1 cellular context compared by ENCODE assay signal in the genomic region with DNA sequence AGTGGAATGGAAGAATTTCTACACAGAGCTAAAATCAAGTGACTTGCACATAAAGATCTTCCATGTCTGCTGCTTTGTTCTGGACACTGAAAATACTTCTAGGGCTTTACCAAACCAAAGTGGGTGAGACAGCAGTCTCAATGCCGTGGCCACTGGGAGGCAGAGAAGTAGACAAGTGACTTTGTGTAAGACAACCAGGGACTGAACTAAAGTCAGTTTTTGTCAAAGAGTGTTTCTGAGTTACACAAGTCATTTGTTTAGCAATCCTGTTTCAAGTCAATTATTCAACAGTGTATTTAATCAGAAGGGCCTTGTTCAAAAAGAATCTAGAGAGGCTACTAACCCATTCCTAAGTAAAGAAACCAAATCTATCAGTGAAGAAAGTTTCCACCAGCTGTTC.
TF ChIP-seq lines count a peak whose summit lies in the region.

No MANE protein-coding gene starts in this region.

TF ChIP-seq in HepG2, 621 proteins besides CTCF, POLR2A, EP300 and RAD21:
- TF ChIP-seq TEAD3 (CRISPR knock-in tag; optimal IDR thresholded peaks at IDR 0.05; ENCODE audit: borderline replicate concordance) (no peak), MAZ (IDR thresholded peaks at IDR 0.05; ENCODE audit: borderline replicate concordance, low read depth, low read length) (no peak), MAZ (CRISPR knock-in tag; IDR thresholded peaks at IDR 0.05; ENCODE audit: low read depth) (no peak), ETV5 (CRISPR knock-in tag; IDR thresholded peaks at IDR 0.05; ENCODE audit: borderline replicate concordance) (no peak), DNMT1 (CRISPR knock-in tag; IDR thresholded peaks at IDR 0.05) (no peak), EZH2 (conservative IDR thresholded peaks at IDR 0.05; ENCODE audit: low read depth, low read length) (no peak), ZIK1 (CRISPR knock-in tag; IDR thresholded peaks at IDR 0.05; ENCODE audit: borderline replicate concordance, low read depth) (no peak), JARID2 (CRISPR knock-in tag; IDR thresholded peaks at IDR 0.05; ENCODE audit: insufficient replicate concordance) (no peak)
- TF ChIP-seq, protein P1, sequence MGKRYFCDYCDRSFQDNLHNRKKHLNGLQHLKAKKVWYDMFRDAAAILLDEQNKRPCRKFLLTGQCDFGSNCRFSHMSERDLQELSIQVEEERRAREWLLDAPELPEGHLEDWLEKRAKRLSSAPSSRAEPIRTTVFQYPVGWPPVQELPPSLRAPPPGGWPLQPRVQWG (CRISPR knock-in tag; IDR thresholded peaks at IDR 0.05; ENCODE audit: borderline replicate concordance, low read depth), result no peak
TF ChIP-seq in HepG2: peak in this region for 0.
